ENCODE assay signal across 8 cellular contexts in genomic region chr22:50531546-50532352, GRCh38. TPM values are rescaled to one million over a fixed set of nuclear protein-coding genes. Genes with fewer than 3 reads are reported as not detected.
DNase-seq lines count a peak whose midpoint lies in the region; ATAC-seq and TF ChIP-seq lines count a peak whose summit lies in the region.

No MANE protein-coding gene starts in this region.

- ATAC-seq in right lobe of liver (peak; percentile 37 to 61 (median 54)), HG02970 (IDR thresholded peaks at IDR 0.05; ENCODE audit: low FRiP score, unreplicated experiment) (no peak)

- peak; percentile 60 for TF ChIP-seq POLR2A in right lobe of liver (IDR thresholded peaks at IDR 0.05)

- no peaks in the 10 kb centered on the region for H3K79me2 ChIP-seq in KMS-11 (ENCODE audit: insufficient read depth, low read depth)

- H3K9me3 ChIP-seq in right lobe of liver: no peaks in the 10 kb centered on the region

- CTCF ChIA-PET in GM10248 (lab: Yijun Ruan, JAX): interaction anchor here (1.0 kb wide), 1 partner anchor 9 kb away, joined by 3 read pairs; no protein-coding TSS in a partner anchor

- peaks cover 30% of the 10 kb centered on the region for H3K4me1 ChIP-seq in KMS-11 (ENCODE audit: low read depth, poor library complexity, severe bottlenecking)
- peaks cover 0 to 14% (median 3%) of the 10 kb centered on the region in 4 donors for H3K4me1 ChIP-seq in right lobe of liver

- H3K4me3 ChIP-seq in KMS-11 (IDR thresholded peaks at IDR 0.05; ENCODE audit: insufficient read depth, low read depth, low read length): no peak overlapping the region
- peak overlapping the region; percentile 75 to 79 (median 76) for H3K4me3 ChIP-seq in right lobe of liver

- H3K36me3 ChIP-seq in KMS-11 (ENCODE audit: insufficient read depth) (no peaks in the 10 kb centered on the region), right lobe of liver (no peaks in the 10 kb centered on the region)

- no peaks in the 10 kb centered on the region for H3K27me3 ChIP-seq in KMS-11 (ENCODE audit: insufficient read depth, low read depth)
- no peaks in the 10 kb centered on the region for H3K27me3 ChIP-seq in right lobe of liver

- WGBS in right lobe of liver (ENCODE audit: insufficient coverage, low coverage, low lambda C conversion rate, missing lambda C conversion rate): 0% methylated on average over 6 of the region's 84 CpGs

- peak overlapping the region; percentile 91 for H3K27ac ChIP-seq in KMS-11
- peak overlapping the region; percentile 94 to 98 (median 97) for H3K27ac ChIP-seq in right lobe of liver

- TF ChIP-seq CTCF in GM10248 (IDR thresholded peaks at IDR 0.05; ENCODE audit: control extremely low read depth, extremely low read depth, low read depth, missing control alignments): no peak
- no peak for TF ChIP-seq CTCF in KMS-11 (conservative IDR thresholded peaks at IDR 0.05; ENCODE audit: low read depth, low read length)
- TF ChIP-seq CTCF in right lobe of liver (IDR thresholded peaks at IDR 0.05): no peak

- peak overlapping the region; percentile 54; the same call in 1 of the 2 replicates for H3K4me2 ChIP-seq in KMS-11

- H4K20me1 ChIP-seq in KMS-11 (ENCODE audit: insufficient read depth): no peaks in the 10 kb centered on the region

- DNase-seq in GM10248 (ENCODE audit: extremely low spot score) (peak; percentile 73), dermis blood vessel endothelial cell (peak; percentile 74), right lobe of liver (peak; percentile 89 to 93 (median 93)), SHP77 treated with DMSO at 0.1 percent for 48 hours (lab: John Stamatoyannopoulos, UW) (no peak)
- DNase-seq in activated CD4-positive, alpha-beta T cell treated with anti-CD3 and anti-CD28 coated beads for 1 hour: peak; percentile 72
- DNase-seq in stimulated activated CD4-positive, alpha-beta T cell treated with anti-CD3 and anti-CD28 coated beads, TNF-alpha, amount 100 ng/mL, for 48 hours (ENCODE audit: low read depth in 3 of 3): peak in 2 of 3 donors; percentile 56 to 67

- H3K9ac ChIP-seq in KMS-11: peak overlapping the region; percentile 93

- POLR2A ChIA-PET in GM10248 (lab: Yijun Ruan, JAX): interaction anchor here (1.2 to 1.5 kb wide), 2 partner anchors 9 to 24 kb away, joined by 3 to 4 read pairs; partner anchors contain the start of genes LMF2 and NCAPH2

- intact Hi-C loops in right lobe of liver (cut with DNase I): no loop called here

- no peak overlapping the region for H2AFZ ChIP-seq in KMS-11 (ENCODE audit: low read depth)

RNA-seq across cellular contexts. Expression of gene TYMP, which starts 1.9 kb away (rescaled TPM):
- 28.9 and 53.1 TPM in 2 replicates for total RNA-seq in dermis blood vessel endothelial cell
- total RNA-seq in right lobe of liver: 100 to 1,000 TPM in 3 of 6 experiments, 10 to 100 TPM in 3; 30.6 to 223 (median 88.2) TPM

RNA-seq across cellular contexts. Expression of gene SCO2, which starts 6.4 kb away (rescaled TPM):
- 2.3 and 5.6 TPM in 2 replicates for total RNA-seq in dermis blood vessel endothelial cell
- 1 to 10 TPM in 3 of 6 experiments, under 1 TPM in 1, not detected in 2; 0.80 to 4.2 (median 2.5) TPM for total RNA-seq in right lobe of liver

RNA-seq across cellular contexts. Expression of gene KLHDC7B, which starts 13.9 kb away (rescaled TPM):
- total RNA-seq in dermis blood vessel endothelial cell: not detected in 2 replicates
- 1 to 10 TPM in 2 of 6 experiments, under 1 TPM in 2, not detected in 2; 0.07 to 1.4 (median 0.62) TPM for total RNA-seq in right lobe of liver

RNA-seq across cellular contexts. Expression of gene NCAPH2, which starts 23.7 kb away (rescaled TPM):
- total RNA-seq in dermis blood vessel endothelial cell (30.1 and 37.1 TPM in 2 replicates), right lobe of liver (10 to 100 TPM; 11.4 to 17.3 (median 13.9) TPM)

RNA-seq across cellular contexts. Expression of gene LMF2, which starts 24.2 kb away (rescaled TPM):
- 43.7 and 50.9 TPM in 2 replicates for total RNA-seq in dermis blood vessel endothelial cell
- 10 to 100 TPM; 33.2 to 47.6 (median 41.7) TPM for total RNA-seq in right lobe of liver
